1 cellular context compared by ENCODE assay signal in the genomic region with DNA sequence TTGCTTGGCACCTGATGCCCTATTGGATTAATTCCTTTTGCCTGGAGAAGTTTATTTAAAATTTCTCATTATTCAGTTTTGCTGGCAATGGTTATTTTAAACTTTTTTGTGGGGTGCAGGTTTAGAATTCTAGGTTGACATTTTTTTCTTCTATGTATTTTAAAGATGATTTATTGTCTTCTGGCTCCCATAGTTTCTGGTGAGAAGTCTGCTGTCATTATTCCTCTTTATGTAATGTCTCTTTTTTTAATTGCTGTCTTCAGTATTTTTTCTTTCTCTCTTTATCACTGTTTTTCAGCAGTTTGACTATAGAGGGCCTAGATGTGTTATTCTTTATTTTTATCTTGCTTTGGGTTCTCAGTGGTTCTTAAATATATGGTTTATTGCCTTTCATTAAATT.
TF ChIP-seq lines count a peak whose summit lies in the region.

No MANE protein-coding gene starts in this region.

TF ChIP-seq in K562, 482 proteins besides CTCF, POLR2A, EP300 and RAD21 (continued from another document):
- TF ChIP-seq, protein P1, sequence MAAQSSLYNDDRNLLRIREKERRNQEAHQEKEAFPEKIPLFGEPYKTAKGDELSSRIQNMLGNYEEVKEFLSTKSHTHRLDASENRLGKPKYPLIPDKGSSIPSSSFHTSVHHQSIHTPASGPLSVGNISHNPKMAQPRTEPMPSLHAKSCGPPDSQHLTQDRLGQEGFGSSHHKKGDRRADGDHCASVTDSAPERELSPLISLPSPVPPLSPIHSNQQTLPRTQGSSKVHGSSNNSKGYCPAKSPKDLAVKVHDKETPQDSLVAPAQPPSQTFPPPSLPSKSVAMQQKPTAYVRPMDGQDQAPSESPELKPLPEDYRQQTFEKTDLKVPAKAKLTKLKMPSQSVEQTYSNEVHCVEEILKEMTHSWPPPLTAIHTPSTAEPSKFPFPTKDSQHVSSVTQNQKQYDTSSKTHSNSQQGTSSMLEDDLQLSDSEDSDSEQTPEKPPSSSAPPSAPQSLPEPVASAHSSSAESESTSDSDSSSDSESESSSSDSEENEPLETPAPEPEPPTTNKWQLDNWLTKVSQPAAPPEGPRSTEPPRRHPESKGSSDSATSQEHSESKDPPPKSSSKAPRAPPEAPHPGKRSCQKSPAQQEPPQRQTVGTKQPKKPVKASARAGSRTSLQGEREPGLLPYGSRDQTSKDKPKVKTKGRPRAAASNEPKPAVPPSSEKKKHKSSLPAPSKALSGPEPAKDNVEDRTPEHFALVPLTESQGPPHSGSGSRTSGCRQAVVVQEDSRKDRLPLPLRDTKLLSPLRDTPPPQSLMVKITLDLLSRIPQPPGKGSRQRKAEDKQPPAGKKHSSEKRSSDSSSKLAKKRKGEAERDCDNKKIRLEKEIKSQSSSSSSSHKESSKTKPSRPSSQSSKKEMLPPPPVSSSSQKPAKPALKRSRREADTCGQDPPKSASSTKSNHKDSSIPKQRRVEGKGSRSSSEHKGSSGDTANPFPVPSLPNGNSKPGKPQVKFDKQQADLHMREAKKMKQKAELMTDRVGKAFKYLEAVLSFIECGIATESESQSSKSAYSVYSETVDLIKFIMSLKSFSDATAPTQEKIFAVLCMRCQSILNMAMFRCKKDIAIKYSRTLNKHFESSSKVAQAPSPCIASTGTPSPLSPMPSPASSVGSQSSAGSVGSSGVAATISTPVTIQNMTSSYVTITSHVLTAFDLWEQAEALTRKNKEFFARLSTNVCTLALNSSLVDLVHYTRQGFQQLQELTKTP (IDR thresholded peaks at IDR 0.05; ENCODE audit: low read depth in 1 of 2, partially characterized antibody in 2 of 2): no peak
- TF ChIP-seq, protein P2, sequence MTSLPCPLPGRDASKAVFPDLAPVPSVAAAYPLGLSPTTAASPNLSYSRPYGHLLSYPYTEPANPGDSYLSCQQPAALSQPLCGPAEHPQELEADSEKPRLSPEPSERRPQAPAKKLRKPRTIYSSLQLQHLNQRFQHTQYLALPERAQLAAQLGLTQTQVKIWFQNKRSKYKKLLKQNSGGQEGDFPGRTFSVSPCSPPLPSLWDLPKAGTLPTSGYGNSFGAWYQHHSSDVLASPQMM (CRISPR knock-in tag; IDR thresholded peaks at IDR 0.05): no peak
- no peak for TF ChIP-seq ZNF124 (CRISPR knock-in tag; IDR thresholded peaks at IDR 0.05)
TF ChIP-seq in K562: peak in this region for 14.
